Comparison of ENCODE assay signal across 14 cellular contexts in the genomic region with DNA sequence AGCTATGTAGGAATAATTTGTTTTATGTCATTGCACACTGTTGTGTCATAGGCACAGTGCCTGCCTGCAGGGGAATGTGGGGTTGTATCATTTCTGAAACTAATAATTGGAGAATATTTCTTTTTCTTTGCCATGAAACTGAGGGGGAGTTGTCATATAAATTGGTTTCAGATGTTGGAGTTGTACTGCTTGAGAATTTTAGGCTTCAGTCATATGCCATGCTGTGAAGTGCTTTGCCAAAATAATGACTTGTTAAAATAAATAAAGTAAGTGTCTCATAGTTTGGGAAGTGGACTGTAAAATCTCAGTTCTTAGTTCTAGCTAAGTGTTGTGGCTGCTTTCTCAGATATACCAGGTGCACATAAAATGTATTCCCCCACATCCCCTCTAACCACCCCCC.
DNase-seq lines count a peak whose midpoint lies in the region; ATAC-seq and TF ChIP-seq lines count a peak whose summit lies in the region.
"Had no signal": no experiment of that assay in that cellular context is flagged by ENCODE, and none has a peak within 500 bp of the region (broad histone marks: within the 10 kb centered on the region; RNA-seq: fewer than 3 reads in every experiment).

No MANE protein-coding gene starts in this region.

- intact Hi-C loops in left ventricle myocardium inferior (cut with micrococcal nuclease): no loop called here
- intact Hi-C loops in heart right ventricle (cut with DNase I): loop anchor here in 2 of 10 donors (10.0 kb wide), 1 partner anchor 110 kb away; no protein-coding TSS in a partner anchor
- intact Hi-C loops in aorta (cut with DNase I): no loop called here

- no peaks in the 10 kb centered on the region for H3K9me3 Mint-ChIP-seq in mesothelial cell of epicardium
- H3K9me3 Mint-ChIP-seq: activated T-cell treated with anti-CD3 and anti-CD28 coated beads, Interleukin-2, amount 50 U/mL, for 72 hours; T-helper 1 cell treated with Interleukin-12 subunit alpha and Interleukin-12 subunit beta and Interleukin-4 antibody, amounts not matched to agents 30 μg/mL and 1 μg/mL, for 36 hours had no signal

- no peak for DNase-seq in left ventricle myocardium inferior
- DNase-seq in heart right ventricle: no peak
- peak; percentile 69 for DNase-seq in astrocyte of the spinal cord (ENCODE audit: low read depth, low spot score)
- no peak for DNase-seq in mesothelial cell of epicardium (ENCODE audit: low spot score in 2 of 2, unreplicated experiment in 2 of 2)
- DNase-seq in aorta: no peak
- no peak for DNase-seq in activated CD4-positive, alpha-beta T cell treated with anti-CD3 and anti-CD28 coated beads for 4 hours
- DNase-seq in GM13976 (ENCODE audit: low spot score): no peak
- DNase-seq: activated CD4-positive, alpha-beta T cell treated with anti-CD3 and anti-CD28 coated beads, Interleukin-2, amount 50 U/mL, for 1 hour; activated T-cell treated with anti-CD3 and anti-CD28 coated beads, Interleukin-2, amount 50 U/mL, for 72 hours; islet precursor cell; NCI-H1048; NCI-H446 treated with DMSO at 0.1 percent for 48 hours had no signal

- H3K27me3 Mint-ChIP-seq in mesothelial cell of epicardium (ENCODE audit: low read depth): no peaks in the 10 kb centered on the region

- in situ Hi-C loops in astrocyte of the spinal cord (cut with HindIII; ENCODE audit: low sequenced_read_pairs): no loop called here
- in situ Hi-C loops in GM13976 (cut with MboI; ENCODE audit: low sequenced_read_pairs, unreplicated experiment): no loop called here

- no peaks in the 10 kb centered on the region for H3K9me3 ChIP-seq in left ventricle myocardium inferior (replicated peaks)
- H3K9me3 ChIP-seq in heart right ventricle: no peaks in the 10 kb centered on the region
- no peaks in the 10 kb centered on the region for H3K9me3 ChIP-seq in aorta (ENCODE audit: control insufficient read depth, low read length)

- no peak overlapping the region for H3K4me3 Mint-ChIP-seq in mesothelial cell of epicardium
- H3K4me3 Mint-ChIP-seq: activated T-cell treated with anti-CD3 and anti-CD28 coated beads, Interleukin-2, amount 50 U/mL, for 72 hours; T-helper 1 cell treated with Interleukin-12 subunit alpha and Interleukin-12 subunit beta and Interleukin-4 antibody, amounts not matched to agents 30 μg/mL and 1 μg/mL, for 36 hours had no signal

- H3K36me3 ChIP-seq in left ventricle myocardium inferior (no peaks in the 10 kb centered on the region), heart right ventricle (no peaks in the 10 kb centered on the region), aorta (ENCODE audit: control insufficient read depth in 1 of 2, insufficient read depth in 2 of 2, low read length in 1 of 2) (peaks cover 0 to 2% of the 10 kb centered on the region in 2 donors)

- ATAC-seq in heart right ventricle (no peak), aorta (ENCODE audit: low FRiP score) (no peak), HG03460 (IDR thresholded peaks at IDR 0.05; ENCODE audit: unreplicated experiment) (no peak)
- ATAC-seq: activated T-cell treated with anti-CD3 and anti-CD28 coated beads, Interleukin-2, amount 50 U/mL, for 72 hours had no signal

- H3K4me1 ChIP-seq in left ventricle myocardium inferior: peaks cover 86% of the 10 kb centered on the region
- peaks cover 2 to 84% (median 56%) of the 10 kb centered on the region in 9 donors for H3K4me1 ChIP-seq in heart right ventricle
- peaks cover 3 to 20% of the 10 kb centered on the region in 2 donors for H3K4me1 ChIP-seq in aorta (ENCODE audit: control insufficient read depth in 1 of 2, insufficient read depth in 2 of 2, low read length in 2 of 2)

- H3K4me3 ChIP-seq in left ventricle myocardium inferior: no peak overlapping the region
- no peak overlapping the region for H3K4me3 ChIP-seq in heart right ventricle
- no peak overlapping the region for H3K4me3 ChIP-seq in astrocyte of the spinal cord (ENCODE audit: low read depth, low read length)
- H3K4me3 ChIP-seq in aorta (ENCODE audit: low read length in 2 of 2): no peak overlapping the region

- peaks cover 51% of the 10 kb centered on the region for H3K4me1 Mint-ChIP-seq in mesothelial cell of epicardium

- H3K27me3 ChIP-seq in left ventricle myocardium inferior (ENCODE audit: low read depth) (no peaks in the 10 kb centered on the region), heart right ventricle (no peaks in the 10 kb centered on the region), aorta (ENCODE audit: control insufficient read depth in 1 of 2, insufficient read depth in 2 of 2, low read length in 1 of 2) (peaks cover 0 to 2% of the 10 kb centered on the region in 2 donors)

- peak overlapping the region; percentile 39 for H3K27ac ChIP-seq in left ventricle myocardium inferior (replicated peaks)
- peak overlapping the region in 5 of 10 donors; percentile 31 to 47 (median 34) for H3K27ac ChIP-seq in heart right ventricle
- peak overlapping the region; percentile 23 to 43 for H3K27ac ChIP-seq in aorta (ENCODE audit: low read depth in 1 of 2, low read length in 2 of 2)

- no peaks in the 10 kb centered on the region for H3K36me3 Mint-ChIP-seq in mesothelial cell of epicardium

- TF ChIP-seq CTCF in left ventricle myocardium inferior (IDR thresholded peaks at IDR 0.05; ENCODE audit: borderline replicate concordance) (no peak), heart right ventricle (IDR thresholded peaks at IDR 0.05) (no peak), astrocyte of the spinal cord (IDR thresholded peaks at IDR 0.05; ENCODE audit: low read depth, low read length) (no peak), mesothelial cell of epicardium (IDR thresholded peaks at IDR 0.05; ENCODE audit: unreplicated experiment) (no peak), GM13976 (IDR thresholded peaks at IDR 0.05; ENCODE audit: borderline replicate concordance, control extremely low read depth, extremely low read depth, insufficient read depth, missing control alignments) (no peak)

- H3K27ac Mint-ChIP-seq in mesothelial cell of epicardium: peak overlapping the region; percentile 84
- H3K27ac Mint-ChIP-seq: activated T-cell treated with anti-CD3 and anti-CD28 coated beads, Interleukin-2, amount 50 U/mL, for 72 hours; T-helper 1 cell treated with Interleukin-12 subunit alpha and Interleukin-12 subunit beta and Interleukin-4 antibody, amounts not matched to agents 30 μg/mL and 1 μg/mL, for 36 hours had no signal
